36 cellular contexts compared by ENCODE assay signal in genomic region chr7:137242616-137243015, GRCh38.
"Had no signal": no experiment of that assay in that cellular context is flagged by ENCODE, and none has a peak within 500 bp of the region (broad histone marks: within the 10 kb centered on the region; RNA-seq: fewer than 3 reads in every experiment).

No MANE protein-coding gene starts in this region.

- H3K9me3 Mint-ChIP-seq: activated CD4-positive, alpha-beta T cell treated with anti-CD3 and anti-CD28 coated beads, Interleukin-2, amount 10 ng/mL, durations not matched to agents 24 days and 14 days; activated T-helper 1 cell treated with anti-CD3 and anti-CD28 coated beads, Interleukin-12 subunit alpha, Interleukin-12 subunit beta, Interleukin-2, Interleukin-4 antibody, amounts not matched to agents 30 ng/mL and 10 ng/mL and 1 ng/mL, durations not matched to agents 14 hours and 24 hours and 36 hours; activated T-helper 17 cell treated with anti-CD3 and anti-CD28 coated beads, Interleukin-2, amount 50 U/mL, for 72 hours; T-helper 1 cell treated with Interleukin-12 subunit alpha and Interleukin-12 subunit beta and Interleukin-4 antibody, amounts not matched to agents 30 μg/mL and 1 μg/mL, for 36 hours; T-helper 2 cell treated with Interferon-gamma antibody and Interleukin-4, amounts not matched to agents 5 μg/mL and 100 μg/mL, for 36 hours had no signal

- H3K4me3 ChIP-seq: adrenal gland, body of pancreas, cardiac muscle cell had no signal

- H3K4me1 ChIP-seq: adrenal gland, body of pancreas had no signal

- DNase-seq: activated B cell treated with CpG ODN at 0.5 μM for 24 hours; activated CD4-positive, alpha-beta memory T cell treated with anti-CD3 and anti-CD28 coated beads for 36 hours; activated CD4-positive, alpha-beta T cell treated with anti-CD3 and anti-CD28 coated beads for 4 hours; activated CD4-positive, alpha-beta T cell treated with anti-CD3 and anti-CD28 coated beads, Interleukin-2, amount 10 ng/mL, durations not matched to agents 24 days and 14 days; activated CD4-positive, alpha-beta T cell treated with anti-CD3 and anti-CD28 coated beads, Interleukin-2, amount 50 U/mL, for 1 hour; activated CD4-positive, alpha-beta T cell treated with anti-CD3 and anti-CD28 coated beads, Interleukin-2, amount 50 U/mL, for 4 hours; activated CD4-positive, CD25-positive, alpha-beta regulatory T cell treated with anti-CD3 and anti-CD28 coated beads, Interleukin-2, amount 50 U/mL, for 72 hours; activated CD8-positive, alpha-beta memory T cell treated with anti-CD3 and anti-CD28 coated beads, Interleukin-2, amount 50 U/mL, for 4 hours; activated CD8-positive, alpha-beta T cell treated with anti-CD3 and anti-CD28 coated beads for 36 hours; activated effector memory CD4-positive, alpha-beta T cell treated with anti-CD3 and anti-CD28 coated beads, Interleukin-2, amount 50 U/mL, for 16 hours; activated gamma-delta T cell treated with Interleukin-2 at 50 U/mL for 16 hours; activated naive CD4-positive, alpha-beta T cell; activated naive CD4-positive, alpha-beta T cell treated with anti-CD3 and anti-CD28 coated beads for 36 hours; activated naive CD4-positive, alpha-beta T cell treated with anti-CD3 and anti-CD28 coated beads, Interleukin-2, amount 50 U/mL, for 16 hours; activated naive CD8-positive, alpha-beta T cell treated with anti-CD3 and anti-CD28 coated beads for 36 hours; activated T-cell treated with anti-CD3 and anti-CD28 coated beads for 4 hours; activated T-cell treated with anti-CD3 and anti-CD28 coated beads, Interleukin-2, amount 50 U/mL, for 1 hour; activated T-cell treated with anti-CD3 and anti-CD28 coated beads, Interleukin-2, amount 50 U/mL, for 4 hours; activated T-cell treated with anti-CD3 and anti-CD28 coated beads, Interleukin-2, amount 50 U/mL, for 72 hours; adrenal gland; amniotic stem cell; aorta; body of pancreas; caudate nucleus; cerebellar nuclear complex; T-helper 1 cell; T-helper 2 cell; T-helper 9 cell had no signal

- H3K27ac ChIP-seq: adrenal gland, body of pancreas, cardiac muscle cell, VCaP had no signal

- ATAC-seq: activated CD8-positive, alpha-beta T cell treated with anti-CD3 and anti-CD28 coated beads for 36 hours; activated naive CD4-positive, alpha-beta T cell treated with anti-CD3 and anti-CD28 coated beads, Interleukin-2, amount 50 U/mL, for 72 hours; activated T-cell treated with anti-CD3 and anti-CD28 coated beads, Interleukin-2, amount 50 U/mL, for 4 hours; activated T-cell treated with anti-CD3 and anti-CD28 coated beads, Interleukin-2, amount 50 U/mL, for 72 hours; activated T-helper 17 cell treated with anti-CD3 and anti-CD28 coated beads, Interleukin-2, amount 50 U/mL, for 72 hours; body of pancreas had no signal

- H3K27ac Mint-ChIP-seq: activated B cell treated with CpG ODN at 0.5 μM for 24 hours; activated CD4-positive, alpha-beta memory T cell treated with anti-CD3 and anti-CD28 coated beads for 36 hours; activated CD4-positive, alpha-beta T cell treated with anti-CD3 and anti-CD28 coated beads, Interleukin-2, amount 10 ng/mL, durations not matched to agents 24 days and 14 days; activated CD8-positive, alpha-beta T cell treated with anti-CD3 and anti-CD28 coated beads for 36 hours; activated naive CD4-positive, alpha-beta T cell treated with anti-CD3 and anti-CD28 coated beads for 36 hours; activated naive CD8-positive, alpha-beta T cell treated with anti-CD3 and anti-CD28 coated beads for 36 hours; activated T-cell treated with anti-CD3 and anti-CD28 coated beads, Interleukin-2, amount 50 U/mL, for 72 hours; activated T-helper 1 cell treated with anti-CD3 and anti-CD28 coated beads, Interleukin-12 subunit alpha, Interleukin-12 subunit beta, Interleukin-2, Interleukin-4 antibody, amounts not matched to agents 30 ng/mL and 10 ng/mL and 1 ng/mL, durations not matched to agents 14 hours and 24 hours and 36 hours; activated T-helper 17 cell treated with anti-CD3 and anti-CD28 coated beads, Interleukin-2, amount 50 U/mL, for 72 hours; T-helper 1 cell treated with Interleukin-12 subunit alpha and Interleukin-12 subunit beta and Interleukin-4 antibody, amounts not matched to agents 30 μg/mL and 1 μg/mL, for 36 hours; T-helper 2 cell treated with Interferon-gamma antibody and Interleukin-4, amounts not matched to agents 5 μg/mL and 100 μg/mL, for 36 hours had no signal

- H3K36me3 ChIP-seq: adrenal gland, cardiac muscle cell had no signal

- H3K27me3 ChIP-seq: adrenal gland, body of pancreas, cardiac muscle cell had no signal

- H3K9me3 ChIP-seq: adrenal gland, body of pancreas had no signal

- H3K27me3 Mint-ChIP-seq: activated B cell treated with CpG ODN at 0.5 μM for 24 hours; activated CD4-positive, alpha-beta memory T cell treated with anti-CD3 and anti-CD28 coated beads for 36 hours; activated CD4-positive, alpha-beta T cell treated with anti-CD3 and anti-CD28 coated beads, Interleukin-2, amount 10 ng/mL, durations not matched to agents 24 days and 14 days; activated CD8-positive, alpha-beta T cell treated with anti-CD3 and anti-CD28 coated beads for 36 hours; activated naive CD8-positive, alpha-beta T cell treated with anti-CD3 and anti-CD28 coated beads for 36 hours; activated T-helper 17 cell treated with anti-CD3 and anti-CD28 coated beads, Interleukin-2, amount 50 U/mL, for 72 hours; central memory CD8-positive, alpha-beta T cell had no signal

- H3K4me3 Mint-ChIP-seq: activated B cell treated with CpG ODN at 0.5 μM for 24 hours; activated CD4-positive, alpha-beta memory T cell treated with anti-CD3 and anti-CD28 coated beads for 36 hours; activated CD4-positive, alpha-beta T cell treated with anti-CD3 and anti-CD28 coated beads, Interleukin-2, amount 10 ng/mL, durations not matched to agents 24 days and 14 days; activated CD8-positive, alpha-beta T cell treated with anti-CD3 and anti-CD28 coated beads for 36 hours; activated naive CD4-positive, alpha-beta T cell treated with anti-CD3 and anti-CD28 coated beads for 36 hours; activated naive CD8-positive, alpha-beta T cell treated with anti-CD3 and anti-CD28 coated beads for 36 hours; activated T-cell treated with anti-CD3 and anti-CD28 coated beads, Interleukin-2, amount 50 U/mL, for 4 hours; activated T-cell treated with anti-CD3 and anti-CD28 coated beads, Interleukin-2, amount 50 U/mL, for 72 hours; activated T-helper 1 cell treated with anti-CD3 and anti-CD28 coated beads, Interleukin-12 subunit alpha, Interleukin-12 subunit beta, Interleukin-2, Interleukin-4 antibody, amounts not matched to agents 30 ng/mL and 10 ng/mL and 1 ng/mL, durations not matched to agents 14 hours and 24 hours and 36 hours; activated T-helper 17 cell treated with anti-CD3 and anti-CD28 coated beads, Interleukin-2, amount 50 U/mL, for 72 hours; central memory CD8-positive, alpha-beta T cell; T-helper 1 cell treated with Interleukin-12 subunit alpha and Interleukin-12 subunit beta and Interleukin-4 antibody, amounts not matched to agents 30 μg/mL and 1 μg/mL, for 36 hours; T-helper 2 cell treated with Interferon-gamma antibody and Interleukin-4, amounts not matched to agents 5 μg/mL and 100 μg/mL, for 36 hours had no signal

- H3K4me1 Mint-ChIP-seq: activated B cell treated with CpG ODN at 0.5 μM for 24 hours; activated CD4-positive, alpha-beta T cell treated with anti-CD3 and anti-CD28 coated beads, Interleukin-2, amount 10 ng/mL, durations not matched to agents 24 days and 14 days; activated naive CD8-positive, alpha-beta T cell treated with anti-CD3 and anti-CD28 coated beads for 36 hours; activated T-helper 17 cell treated with anti-CD3 and anti-CD28 coated beads, Interleukin-2, amount 50 U/mL, for 72 hours; central memory CD8-positive, alpha-beta T cell had no signal

- H3K36me3 Mint-ChIP-seq: activated CD4-positive, alpha-beta memory T cell treated with anti-CD3 and anti-CD28 coated beads for 36 hours; activated naive CD4-positive, alpha-beta T cell treated with anti-CD3 and anti-CD28 coated beads, Interleukin-2, amount 50 U/mL, for 72 hours; activated naive CD8-positive, alpha-beta T cell treated with anti-CD3 and anti-CD28 coated beads for 36 hours had no signal
